Comparison of ENCODE assay signal across 8 cellular contexts in the genomic region with DNA sequence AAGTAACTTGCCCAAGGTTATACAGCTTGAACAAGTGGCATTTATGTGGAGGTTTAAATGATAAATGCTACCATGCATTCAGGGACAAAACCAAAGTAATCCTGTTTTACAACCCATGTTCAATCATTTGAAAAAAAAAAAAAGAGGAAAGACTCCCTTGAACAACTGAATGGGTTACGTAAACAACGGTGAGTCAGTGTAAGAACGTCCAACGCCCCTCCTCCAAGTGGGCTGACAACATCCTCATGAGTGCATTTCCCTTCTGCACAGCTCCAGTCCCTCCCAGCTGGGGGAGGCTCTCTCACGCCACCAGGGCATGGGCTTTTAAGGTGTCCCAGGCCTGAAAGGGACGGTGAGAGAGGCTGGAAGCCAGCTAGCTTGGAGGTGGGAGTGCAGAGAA.
DNase-seq lines count a peak whose midpoint lies in the region; ATAC-seq and TF ChIP-seq lines count a peak whose summit lies in the region.

No MANE protein-coding gene starts in this region.

- no peak for TF ChIP-seq EP300 in ovary (IDR thresholded peaks at IDR 0.05)

- intact Hi-C loops in ovary (cut with DNase I), result no loop called here
- intact Hi-C loops in tibial artery (cut with DNase I; ENCODE audit: low total_unique reads), result no loop called here

- H3K9me3 ChIP-seq in ovary, result no peaks in the 10 kb centered on the region
- no peaks in the 10 kb centered on the region for H3K9me3 ChIP-seq in tibial artery

- TF ChIP-seq CTCF in ovary (IDR thresholded peaks at IDR 0.05), result no peak
- TF ChIP-seq CTCF in tibial artery (IDR thresholded peaks at IDR 0.05), result peak; percentile 12 to 13

- H3K4me3 ChIP-seq in H7 (ENCODE audit: insufficient read depth, low read depth, low read length), result no peak overlapping the region
- H3K4me3 ChIP-seq in ovary, result no peak overlapping the region
- no peak overlapping the region for H3K4me3 ChIP-seq in tibial artery

- no peak for ATAC-seq in HG02798 (IDR thresholded peaks at IDR 0.05; ENCODE audit: poor library complexity, unreplicated experiment)

- H3K27me3 ChIP-seq in H7 (ENCODE audit: control insufficient read depth, insufficient read depth, low read length) (no peaks in the 10 kb centered on the region), ovary (no peaks in the 10 kb centered on the region), tibial artery (no peaks in the 10 kb centered on the region)

- H3K4me1 ChIP-seq in ovary (ENCODE audit: insufficient read depth) (peaks cover 5% of the 10 kb centered on the region), tibial artery (peaks cover 0 to 15% (median 13%) of the 10 kb centered on the region in 4 donors)

- 2 to 13% (median 7%) methylated on average over 6 of the region's 6 CpGs for WGBS in ovary, 3 donors

- H3K27ac ChIP-seq in ovary, result peak overlapping the region; percentile 34 to 56
- H3K27ac ChIP-seq in tibial artery, result peak overlapping the region; percentile 58 to 71

- no peak for TF ChIP-seq POLR2A in ovary (IDR thresholded peaks at IDR 0.05)

- peaks cover 7% of the 10 kb centered on the region for H3K36me3 ChIP-seq in H7 (replicated peaks; ENCODE audit: control insufficient read depth, insufficient read depth, low read length)
- H3K36me3 ChIP-seq in ovary, result no peaks in the 10 kb centered on the region
- peaks cover 4 to 27% (median 22%) of the 10 kb centered on the region in 3 donors for H3K36me3 ChIP-seq in tibial artery

- DNase-seq in H7 (peak; percentile 58), fibroblast of the conjunctiva (ENCODE audit: low read depth) (peak; percentile 90), ovary (peak; percentile 69 to 87 (median 73)), tibial artery (peak; percentile 93 to 94), cerebellar cortex (ENCODE audit: low spot score) (no peak)
- DNase-seq in activated T-helper 1 cell treated with anti-CD3 and anti-CD28 coated beads, Interleukin-2, amount 50 U/mL, for 16 hours (ENCODE audit: low read depth in 1 of 2, low spot score in 1 of 2), result peak; percentile 40 to 67

TF ChIP-seq in PFSK-1, 5 proteins besides CTCF, POLR2A, EP300 and RAD21:
- peak; percentile 89; the same call in 1 of the 2 replicates for TF ChIP-seq SIN3A (IDR thresholded peaks at IDR 0.05; ENCODE audit: borderline replicate concordance, insufficient read depth, low read length)
- TF ChIP-seq FOXP2 (optimal IDR thresholded peaks at IDR 0.05; ENCODE audit: borderline replicate concordance, extremely low read depth, extremely low read length, insufficient read depth), result peak; percentile 98
- 0 out of 2 replicates have a peak, but pooled peaks have one; percentile 33 for TF ChIP-seq POLR2AphosphoS5 (IDR thresholded peaks at IDR 0.05; ENCODE audit: low read depth, low read length)
- TF ChIP-seq, protein P1, sequence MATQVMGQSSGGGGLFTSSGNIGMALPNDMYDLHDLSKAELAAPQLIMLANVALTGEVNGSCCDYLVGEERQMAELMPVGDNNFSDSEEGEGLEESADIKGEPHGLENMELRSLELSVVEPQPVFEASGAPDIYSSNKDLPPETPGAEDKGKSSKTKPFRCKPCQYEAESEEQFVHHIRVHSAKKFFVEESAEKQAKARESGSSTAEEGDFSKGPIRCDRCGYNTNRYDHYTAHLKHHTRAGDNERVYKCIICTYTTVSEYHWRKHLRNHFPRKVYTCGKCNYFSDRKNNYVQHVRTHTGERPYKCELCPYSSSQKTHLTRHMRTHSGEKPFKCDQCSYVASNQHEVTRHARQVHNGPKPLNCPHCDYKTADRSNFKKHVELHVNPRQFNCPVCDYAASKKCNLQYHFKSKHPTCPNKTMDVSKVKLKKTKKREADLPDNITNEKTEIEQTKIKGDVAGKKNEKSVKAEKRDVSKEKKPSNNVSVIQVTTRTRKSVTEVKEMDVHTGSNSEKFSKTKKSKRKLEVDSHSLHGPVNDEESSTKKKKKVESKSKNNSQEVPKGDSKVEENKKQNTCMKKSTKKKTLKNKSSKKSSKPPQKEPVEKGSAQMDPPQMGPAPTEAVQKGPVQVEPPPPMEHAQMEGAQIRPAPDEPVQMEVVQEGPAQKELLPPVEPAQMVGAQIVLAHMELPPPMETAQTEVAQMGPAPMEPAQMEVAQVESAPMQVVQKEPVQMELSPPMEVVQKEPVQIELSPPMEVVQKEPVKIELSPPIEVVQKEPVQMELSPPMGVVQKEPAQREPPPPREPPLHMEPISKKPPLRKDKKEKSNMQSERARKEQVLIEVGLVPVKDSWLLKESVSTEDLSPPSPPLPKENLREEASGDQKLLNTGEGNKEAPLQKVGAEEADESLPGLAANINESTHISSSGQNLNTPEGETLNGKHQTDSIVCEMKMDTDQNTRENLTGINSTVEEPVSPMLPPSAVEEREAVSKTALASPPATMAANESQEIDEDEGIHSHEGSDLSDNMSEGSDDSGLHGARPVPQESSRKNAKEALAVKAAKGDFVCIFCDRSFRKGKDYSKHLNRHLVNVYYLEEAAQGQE (IDR thresholded peaks at IDR 0.05; ENCODE audit: insufficient read depth in 1 of 2, low read depth in 2 of 2, low read length in 2 of 2), result no peak

Comparison
In these comparisons a context has a peak if more than half of its experiments do, and no peak if none do; other contexts are left out.
1. CTCF ChIP-seq: peak in tibial artery (2 of 2); none in ovary (0 of 3).